35 cellular contexts compared by ENCODE assay signal in the genomic region with DNA sequence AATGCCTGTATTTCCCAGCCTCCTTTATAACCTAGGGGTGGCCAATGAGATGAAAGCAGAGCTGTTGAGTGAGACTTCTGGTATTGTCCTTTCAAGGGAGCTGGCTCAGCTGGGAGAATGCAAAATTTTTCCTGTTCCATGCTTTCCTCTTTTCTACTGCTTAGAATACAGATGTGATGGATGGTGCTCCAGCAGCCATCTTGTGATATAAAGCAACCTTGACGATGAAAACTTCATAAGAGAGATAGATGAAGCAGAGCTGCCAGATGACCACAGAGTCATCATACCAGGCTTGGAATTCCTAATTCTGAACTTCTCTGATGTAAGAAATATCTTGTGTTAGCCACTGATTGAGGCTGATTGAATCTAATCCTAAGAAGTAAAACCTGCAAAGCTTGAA. TPM values are rescaled to one million over a fixed set of nuclear protein-coding genes. Genes with fewer than 3 reads are reported as not detected.
DNase-seq lines count a peak whose midpoint lies in the region; ATAC-seq, FAIRE-seq and TF ChIP-seq lines count a peak whose summit lies in the region.
"Had no signal": no experiment of that assay in that cellular context is flagged by ENCODE, and none has a peak within 500 bp of the region (broad histone marks: within the 10 kb centered on the region; RNA-seq: fewer than 3 reads in every experiment).

No MANE protein-coding gene starts in this region.

- no peak for TF ChIP-seq CTCF in HEK293 (tag by site-specific recombination; IDR thresholded peaks at IDR 0.05)
- no peak for TF ChIP-seq CTCF in WTC11 (IDR thresholded peaks at IDR 0.05)
- TF ChIP-seq CTCF in K562 (IDR thresholded peaks at IDR 0.05 in 2 of 3, conservative IDR thresholded peaks at IDR 0.05 in 1 of 3; ENCODE audit: insufficient read depth in 2 of 3, low read depth in 1 of 3, low read length in 3 of 3): no peak
- TF ChIP-seq CTCF in tibial nerve (IDR thresholded peaks at IDR 0.05): no peak

- H3K4me1 ChIP-seq in HEK293 (ENCODE audit: control insufficient read depth, insufficient read depth, low read length): no peaks in the 10 kb centered on the region
- H3K4me1 ChIP-seq in K562 (replicated peaks in 1 of 2; ENCODE audit: control insufficient read depth in 2 of 2, insufficient read depth in 2 of 2, low read length in 2 of 2): no peaks in the 10 kb centered on the region
- H3K4me1 ChIP-seq in tibial nerve: peaks cover 0 to 15% (median 2%) of the 10 kb centered on the region in 4 donors
- H3K4me1 ChIP-seq: A549, BE2C, Caco-2 had no signal

- 0% methylated on average over 1 of the region's 1 CpG for WGBS in K562 (ENCODE audit: insufficient coverage, low coverage, missing lambda C conversion rate)
- 97 to 100% methylated on average over 1 of the region's 1 CpG for WGBS in tibial nerve, 2 donors

- peaks cover 15% of the 10 kb centered on the region for H3K4me1 Mint-ChIP-seq in WTC11
- H3K4me1 Mint-ChIP-seq: B cell; CD4-positive, alpha-beta memory T cell; CD8-positive, alpha-beta memory T cell had no signal

- H3K9me1 ChIP-seq in K562 (ENCODE audit: control insufficient read depth, insufficient read depth, low read length): no peaks in the 10 kb centered on the region

- H2AFZ ChIP-seq in K562 (ENCODE audit: low read depth, low read length): no peak overlapping the region

- in situ Hi-C loops in K562 (cut with MboI): no loop called here

- no peak for DNase-seq in WTC11 (ENCODE audit: low spot score)
- no peak for DNase-seq in K562 (ENCODE audit: extremely low read depth in 1 of 4, low spot score in 3 of 4)
- no peak for DNase-seq in stimulated activated CD4-positive, alpha-beta T cell treated with anti-CD3 and anti-CD28 coated beads, Interleukin-4, amount 100 ng/mL, for 24 hours
- DNase-seq in tibial nerve (ENCODE audit: low spot score in 2 of 2): no peak
- DNase-seq: 8988T; ACHN; AML-193; BE2C; C1 segment of cervical spinal cord; Caco-2; Calu3; CD4-positive, alpha-beta memory T cell; CD4-positive, alpha-beta T cell; CD4-positive, CD25-positive, alpha-beta regulatory T cell; CD8-positive, alpha-beta memory T cell; CD8-positive, alpha-beta T cell; COR-L47; DMS 273 treated with DMSO at 0.1 percent for 48 hours; DMS153; DMS53; DMS79; DMS79 treated with DMSO at 0.1 percent for 48 hours; DND-41; EL had no signal

- H3K9me3 Mint-ChIP-seq in WTC11: peaks cover 10% of the 10 kb centered on the region
- H3K9me3 Mint-ChIP-seq: CD4-positive, alpha-beta T cell; CD8-positive, alpha-beta T cell had no signal

- no peaks in the 10 kb centered on the region for H3K9me3 ChIP-seq in HEK293 (ENCODE audit: control insufficient read depth, insufficient read depth, low read depth, low read length)
- H3K9me3 ChIP-seq in K562 (replicated peaks; ENCODE audit: control insufficient read depth, insufficient read depth, low read depth, low read length): no peaks in the 10 kb centered on the region
- no peaks in the 10 kb centered on the region for H3K9me3 ChIP-seq in tibial nerve
- H3K9me3 ChIP-seq: A549, BE2C, Caco-2 had no signal

- H3K27ac ChIP-seq in HEK293 (ENCODE audit: extremely low read depth, low read depth, low read length) (no peak overlapping the region), K562 (ENCODE audit: extremely low read depth, low read depth, low read length) (no peak overlapping the region), tibial nerve (no peak overlapping the region)
- H3K27ac ChIP-seq: 22Rv1; A549; BLaER1; BLaER1 treated with 17β-estradiol and CSF1 and Interleukin-3, amounts not matched to agents 10 nM and 100 nM; C4-2B had no signal

- no peak overlapping the region for H3K4me3 Mint-ChIP-seq in WTC11
- H3K4me3 Mint-ChIP-seq: B cell; CD14-positive monocyte; CD4-positive, alpha-beta T cell; CD4-positive, CD25-positive, alpha-beta regulatory T cell; CD8-positive, alpha-beta memory T cell; CD8-positive, alpha-beta T cell had no signal

- TF ChIP-seq RAD21 in K562 (CRISPR knock-in tag; conservative IDR thresholded peaks at IDR 0.05 in 1 of 2, IDR thresholded peaks at IDR 0.05 in 1 of 2): no peak

- H3K36me3 ChIP-seq in HEK293 (ENCODE audit: control insufficient read depth in 2 of 2, insufficient read depth in 1 of 2, low read length in 2 of 2): no peaks in the 10 kb centered on the region
- no peaks in the 10 kb centered on the region for H3K36me3 ChIP-seq in K562 (ENCODE audit: control insufficient read depth, insufficient read depth, low read length)
- no peaks in the 10 kb centered on the region for H3K36me3 ChIP-seq in tibial nerve
- H3K36me3 ChIP-seq: BE2C; BLaER1; BLaER1 treated with 17β-estradiol and CSF1 and Interleukin-3, amounts not matched to agents 10 nM and 100 nM had no signal

- intact Hi-C loops in K562 (cut with micrococcal nuclease): no loop called here

- H3K79me2 ChIP-seq in K562 (ENCODE audit: control insufficient read depth, insufficient read depth, low read length): no peaks in the 10 kb centered on the region

- no peak overlapping the region for H3K9ac ChIP-seq in K562 (ENCODE audit: insufficient read depth in 1 of 2, low read depth in 2 of 2, low read length in 2 of 2)
- H3K9ac ChIP-seq: BLaER1; BLaER1 treated with 17β-estradiol and CSF1 and Interleukin-3, amounts not matched to agents 10 nM and 100 nM had no signal

- no peak for TF ChIP-seq POLR2A in K562 (conservative IDR thresholded peaks at IDR 0.05)
- TF ChIP-seq POLR2A in tibial nerve (IDR thresholded peaks at IDR 0.05): no peak

- no peak for FAIRE-seq in K562 (lab: Jason Lieb, UNC)
- FAIRE-seq: A204.1, A549, D721Med had no signal

- peaks cover 38 to 59% of the 10 kb centered on the region in 2 experiments for H3K27me3 ChIP-seq in K562 (ENCODE audit: control insufficient read depth in 2 of 2, insufficient read depth in 2 of 2, low read length in 2 of 2)
- peaks cover 0 to 20% of the 10 kb centered on the region in 2 donors for H3K27me3 ChIP-seq in tibial nerve
- H3K27me3 ChIP-seq: BE2C, BLaER1 had no signal

- no TSS peak for BruUV-seq in K562 (replicated peaks; lab: Mats Ljungman, UMichigan)

- peaks cover 21% of the 10 kb centered on the region for H3K27me3 Mint-ChIP-seq in WTC11 (ENCODE audit: low read depth)

- POLR2A ChIA-PET in HEK293 (lab: Yijun Ruan, JAX): no interaction called here
- POLR2A ChIA-PET in WTC11 (lab: Charles Lee): no interaction called here
- POLR2A ChIA-PET in K562 (lab: Yijun Ruan, JAX): interaction anchor here (0.7 kb wide), 1 partner anchor 187 kb away, joined by 3 read pairs; no protein-coding TSS in a partner anchor

- H3K4me3 ChIP-seq in HEK293 (ENCODE audit: low read depth, low read length): no peak overlapping the region
- H3K4me3 ChIP-seq in K562: no peak overlapping the region
- H3K4me3 ChIP-seq in tibial nerve: no peak overlapping the region
- H3K4me3 ChIP-seq: A549; BLaER1; BLaER1 treated with 17β-estradiol and CSF1 and Interleukin-3, amounts not matched to agents 10 nM and 100 nM had no signal

- no peak overlapping the region for H3K27ac Mint-ChIP-seq in WTC11
- H3K27ac Mint-ChIP-seq: B cell; CD14-positive monocyte; CD4-positive, alpha-beta memory T cell; CD4-positive, alpha-beta T cell; CD4-positive, CD25-positive, alpha-beta regulatory T cell; CD8-positive, alpha-beta memory T cell; CD8-positive, alpha-beta T cell had no signal

- no peak for ATAC-seq in WTC11
- ATAC-seq in K562: no peak
- no peak for ATAC-seq in GM18858 (IDR thresholded peaks at IDR 0.05; ENCODE audit: unreplicated experiment)
- ATAC-seq: A549; CD8-positive, alpha-beta T cell had no signal

- TF ChIP-seq EP300 in K562 (IDR thresholded peaks at IDR 0.05; ENCODE audit: low read length) (no peak), tibial nerve (IDR thresholded peaks at IDR 0.05) (no peak)

- H3K36me3 Mint-ChIP-seq in WTC11: no peaks in the 10 kb centered on the region
- H3K36me3 Mint-ChIP-seq: CD14-positive monocyte; CD4-positive, alpha-beta memory T cell; CD4-positive, CD25-positive, alpha-beta regulatory T cell; CD8-positive, alpha-beta T cell had no signal

- H4K20me1 ChIP-seq in K562 (replicated peaks; ENCODE audit: control insufficient read depth, insufficient read depth, low read length): peaks cover 3% of the 10 kb centered on the region; the same call in 1 of the 2 replicates
- H4K20me1 ChIP-seq: BLaER1; BLaER1 treated with 17β-estradiol and CSF1 and Interleukin-3, amounts not matched to agents 10 nM and 100 nM had no signal

- H3K4me2 ChIP-seq in K562 (ENCODE audit: insufficient read depth, low read length): no peak overlapping the region
- H3K4me2 ChIP-seq: A549; BLaER1; BLaER1 treated with 17β-estradiol and CSF1 and Interleukin-3, amounts not matched to agents 10 nM and 100 nM had no signal

- CTCF ChIA-PET in HEK293 (lab: Yijun Ruan, JAX) (interaction anchor here (0.8 to 1.0 kb wide), 3 partner anchors 9 to 218 kb away, joined by 3 to 6 read pairs (median 3); no protein-coding TSS in a partner anchor), WTC11 (lab: Charles Lee) (no interaction called here), K562 (lab: Yijun Ruan, JAX; ENCODE audit: low intra/inter-chr PET ratio) (no interaction called here)

TF ChIP-seq in K562, 482 proteins besides CTCF, POLR2A, EP300 and RAD21:
- TF ChIP-seq RBM25 (IDR thresholded peaks at IDR 0.05; ENCODE audit: low read depth, low read length, severe bottlenecking) (peak; percentile 92), ZNF668 (CRISPR knock-in tag; IDR thresholded peaks at IDR 0.05) (no peak)

RNA-seq across cellular contexts. Expression of a gene that starts 11.9 kb away (rescaled TPM):
- total RNA-seq in WTC11 (2021) (0.14 to 0.26 TPM (median 0.21 TPM) in 3 replicates), K562 (2014; rRNA removed) (not detected in 2 replicates), K562 (2014; rRNA removed; fragmentation: Illumina TruSeq; extraction: Trizol) (not detected in 2 replicates), K562 (2015; rRNA removed; fragmentation: Illumina TruSeq; extraction: Trizol) (not detected in 2 replicates), K562 (2021) (0.11 TPM in 1 of 2 replicates, not detected in the other), tibial nerve (10 to 100 TPM; 21.9 to 26.5 (median 24.3) TPM)
- total RNA-seq in K562 (2011; cell fraction: chromatin; rRNA removed; ENCODE audit: low replicate concordance): not detected in 2 replicates
- total RNA-seq in K562 (2011; cell fraction: nucleolus; rRNA removed): not detected in 2 replicates
- total RNA-seq in K562 (2011; cell fraction: nucleoplasm; rRNA removed): not detected in 2 replicates
- polyA plus RNA-seq in K562 (2011; rRNA removed) (not detected in 2 replicates), K562 (2014; fragmentation: Illumina TruSeq; extraction: Trizol) (0.04 TPM in 1 of 2 replicates, not detected in the other), K562 (2014; fragmentation: Nextera tagmentation; extraction: Ambion mirVana) (not detected), K562 (2014; rRNA removed) (not detected in 2 replicates)
- polyA plus RNA-seq in K562 (2011; cell fraction: cytosol; rRNA removed): not detected in 2 replicates
- polyA plus RNA-seq in K562 (2011; cell fraction: nucleus; rRNA removed): not detected in 2 replicates
- not detected in 2 replicates for polyA plus RNA-seq in K562 (2012)
- polyA minus RNA-seq in K562 (2011; rRNA and poly(A)+ RNA removed): not detected in 2 replicates
- polyA minus RNA-seq in K562 (2011; cell fraction: cytosol; rRNA and poly(A)+ RNA removed): not detected in 2 replicates
- polyA minus RNA-seq in K562 (2011; cell fraction: nucleus; rRNA and poly(A)+ RNA removed): not detected in 2 replicates
- total RNA-seq: B cell; Calu3; CD4-positive, alpha-beta memory T cell; CD4-positive, alpha-beta T cell; CD4-positive, CD25-positive, alpha-beta regulatory T cell; CD8-positive, alpha-beta memory T cell; CD8-positive, alpha-beta T cell had no signal
- polyA plus RNA-seq: CD14-positive monocyte; CD4-positive, alpha-beta memory T cell; CD4-positive, CD25-positive, alpha-beta regulatory T cell; CD8-positive, alpha-beta memory T cell had no signal

Comparison
In these comparisons a context has a peak if more than half of its experiments do, and no peak if none do; other contexts are left out.
1. RNA of a gene that starts 11.9 kb away (total RNA-seq): 21.9 to 26.5 TPM in tibial nerve; 0.14 to 0.26 TPM in WTC11 and 0.11 TPM in K562; every median in the first group is over 10 times any median in the second.